ENCODE assay signal across 1 cellular context in the genomic region with DNA sequence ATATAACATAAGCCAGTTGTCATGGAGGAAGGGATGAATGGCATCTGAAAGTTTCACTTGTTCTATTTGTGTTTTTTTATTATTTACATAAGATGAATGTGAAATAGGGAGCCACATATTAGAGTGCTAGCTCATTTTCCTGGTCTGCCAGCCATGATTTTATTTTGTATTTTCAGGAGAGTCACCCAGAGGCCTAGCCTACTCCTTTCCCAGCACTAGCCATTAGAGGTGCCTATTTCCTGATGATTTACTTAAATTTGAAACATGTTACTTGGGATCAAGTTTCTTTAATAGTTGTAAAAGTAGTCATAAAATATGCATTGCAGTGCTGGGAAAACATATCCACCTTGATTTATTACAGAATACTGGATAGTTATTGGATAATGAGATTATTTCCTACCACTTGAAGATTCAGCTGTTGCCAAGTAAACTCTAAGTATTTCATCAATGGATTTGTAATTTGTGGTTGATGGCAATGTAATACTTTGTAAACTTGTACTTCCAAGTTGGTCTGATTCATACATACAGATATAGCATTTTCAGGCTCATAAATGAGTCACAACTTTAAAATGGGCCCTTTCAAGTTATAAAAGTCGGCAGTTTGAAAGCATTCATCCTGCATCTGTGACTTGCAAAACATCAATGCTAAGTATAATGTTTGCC.
TF ChIP-seq lines count a peak whose summit lies in the region.

No MANE protein-coding gene starts in this region.

TF ChIP-seq in IMR-90, 13 proteins besides CTCF, POLR2A, EP300 and RAD21:
- TF ChIP-seq, protein P1, sequence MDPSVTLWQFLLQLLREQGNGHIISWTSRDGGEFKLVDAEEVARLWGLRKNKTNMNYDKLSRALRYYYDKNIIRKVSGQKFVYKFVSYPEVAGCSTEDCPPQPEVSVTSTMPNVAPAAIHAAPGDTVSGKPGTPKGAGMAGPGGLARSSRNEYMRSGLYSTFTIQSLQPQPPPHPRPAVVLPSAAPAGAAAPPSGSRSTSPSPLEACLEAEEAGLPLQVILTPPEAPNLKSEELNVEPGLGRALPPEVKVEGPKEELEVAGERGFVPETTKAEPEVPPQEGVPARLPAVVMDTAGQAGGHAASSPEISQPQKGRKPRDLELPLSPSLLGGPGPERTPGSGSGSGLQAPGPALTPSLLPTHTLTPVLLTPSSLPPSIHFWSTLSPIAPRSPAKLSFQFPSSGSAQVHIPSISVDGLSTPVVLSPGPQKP (IDR thresholded peaks at IDR 0.05; ENCODE audit: borderline replicate concordance, low read depth, low read length), result no peak
- TF ChIP-seq RFX5 (IDR thresholded peaks at IDR 0.05; ENCODE audit: low read depth, low read length) (peak; percentile 93), SMC3 (IDR thresholded peaks at IDR 0.05; ENCODE audit: low read depth, low read length) (no peak), MAZ (IDR thresholded peaks at IDR 0.05; ENCODE audit: borderline replicate concordance, low read depth, low read length) (no peak), CEBPB (IDR thresholded peaks at IDR 0.05; ENCODE audit: low read depth, low read length) (peak; percentile 86), MXI1 (IDR thresholded peaks at IDR 0.05; ENCODE audit: borderline replicate concordance, low read depth, low read length) (no peak), MAFK (IDR thresholded peaks at IDR 0.05; ENCODE audit: low read depth, low read length) (0 out of 2 replicates have a peak, but pooled peaks have one; percentile 29), BHLHE40 (IDR thresholded peaks at IDR 0.05; ENCODE audit: low read depth, low read length) (peak; percentile 11; the same call in 1 of the 2 replicates), USF2 (IDR thresholded peaks at IDR 0.05; ENCODE audit: low read depth, low read length) (no peak), FOS (IDR thresholded peaks at IDR 0.05; ENCODE audit: low read depth, low read length) (peak; percentile 91)
